In genomic region chr11:33257897-33258630, GRCh38 we compare ENCODE assay signal across 1 cellular context.
TF ChIP-seq lines count a peak whose summit lies in the region.

No MANE protein-coding gene starts in this region.

TF ChIP-seq in Ishikawa, 13 proteins besides CTCF, POLR2A, EP300 and RAD21 (continued from another document):
- peak; percentile 81 for TF ChIP-seq MAX (IDR thresholded peaks at IDR 0.05)
- no peak; the same call in 1 of the 2 replicates for TF ChIP-seq NFIC (IDR thresholded peaks at IDR 0.05)
- TF ChIP-seq TEAD4 (IDR thresholded peaks at IDR 0.05) = peak; percentile 32; the same call in 1 of the 2 replicates
- peak; percentile 35 for TF ChIP-seq TAF1 (IDR thresholded peaks at IDR 0.05; ENCODE audit: low read depth)
- TF ChIP-seq, protein P1, sequence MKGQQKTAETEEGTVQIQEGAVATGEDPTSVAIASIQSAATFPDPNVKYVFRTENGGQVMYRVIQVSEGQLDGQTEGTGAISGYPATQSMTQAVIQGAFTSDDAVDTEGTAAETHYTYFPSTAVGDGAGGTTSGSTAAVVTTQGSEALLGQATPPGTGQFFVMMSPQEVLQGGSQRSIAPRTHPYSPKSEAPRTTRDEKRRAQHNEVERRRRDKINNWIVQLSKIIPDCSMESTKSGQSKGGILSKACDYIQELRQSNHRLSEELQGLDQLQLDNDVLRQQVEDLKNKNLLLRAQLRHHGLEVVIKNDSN (IDR thresholded peaks at IDR 0.05) = no peak
TF ChIP-seq in Ishikawa: peak in this region for 5.
